11 cellular contexts compared by ENCODE assay signal in genomic region chr3:138435840-138436239, GRCh38. TPM values are rescaled to one million over a fixed set of nuclear protein-coding genes. Genes with fewer than 3 reads are reported as not detected.
DNase-seq lines count a peak whose midpoint lies in the region; ATAC-seq and TF ChIP-seq lines count a peak whose summit lies in the region.
"Had no signal": no experiment of that assay in that cellular context is flagged by ENCODE, and none has a peak within 500 bp of the region (broad histone marks: within the 10 kb centered on the region; RNA-seq: fewer than 3 reads in every experiment).

No MANE protein-coding gene starts in this region.

- H3K9ac ChIP-seq in HUES48 (ENCODE audit: low read depth, low read length) = no peak overlapping the region

- peak overlapping the region; percentile 60 for H3K4me3 Mint-ChIP-seq in CD8-positive, alpha-beta T cell

- no peak overlapping the region for H3K27ac ChIP-seq in CD8-positive, alpha-beta T cell (ENCODE audit: low read depth, low read length)
- H3K27ac ChIP-seq in HUES48 (ENCODE audit: low read depth, low read length) (no peak overlapping the region), hepatocyte (no peak overlapping the region), osteoblast (ENCODE audit: low read depth, low read length) (no peak overlapping the region)

- intact Hi-C loops in CD8-positive, alpha-beta T cell (cut with DNase I, micrococcal nuclease) = no loop called here

- no peak overlapping the region for H3K27ac Mint-ChIP-seq in CD8-positive, alpha-beta T cell

- no peaks in the 10 kb centered on the region for H3K9me3 Mint-ChIP-seq in CD8-positive, alpha-beta T cell

- ATAC-seq in CD8-positive, alpha-beta T cell = no peak
- ATAC-seq in GM18861 (IDR thresholded peaks at IDR 0.05; ENCODE audit: unreplicated experiment) = no peak

- 89% methylated on average over 8 of the region's 8 CpGs for WGBS in hepatocyte (ENCODE audit: low lambda C conversion rate, missing lambda C conversion rate)

- no peaks in the 10 kb centered on the region for H4K20me1 ChIP-seq in hepatocyte (ENCODE audit: insufficient read depth, poor library complexity, severe bottlenecking)
- H4K20me1 ChIP-seq in osteoblast (ENCODE audit: insufficient read depth, low read length) = no peaks in the 10 kb centered on the region

- CTCF ChIA-PET in CD8-positive, alpha-beta T cell (lab: Charles Lee) = interaction anchor here (5.2 kb wide), 1 partner anchor 18 kb away, joined by 21 read pairs; no protein-coding TSS in a partner anchor

- no peaks in the 10 kb centered on the region for H3K36me3 ChIP-seq in CD8-positive, alpha-beta T cell (ENCODE audit: insufficient read depth, low read length)
- H3K36me3 ChIP-seq in HUES48 (ENCODE audit: control insufficient read depth, insufficient read depth, low read length) (no peaks in the 10 kb centered on the region), hepatocyte (replicated peaks; ENCODE audit: insufficient read depth, low read depth) (no peaks in the 10 kb centered on the region), osteoblast (ENCODE audit: insufficient read depth, low read length) (no peaks in the 10 kb centered on the region)

- H3K4me1 Mint-ChIP-seq in CD8-positive, alpha-beta T cell (ENCODE audit: low read depth) = peaks cover 14% of the 10 kb centered on the region

- DNase-seq in CD8-positive, alpha-beta T cell = no peak
- DNase-seq in hepatocyte (ENCODE audit: low spot score) (no peak), osteoblast (ENCODE audit: insufficient read length, low spot score, missing footprints) (peak; percentile 80), UCSD-AML1 (lab: John Stamatoyannopoulos, UW; ENCODE audit: unreplicated experiment) (no peak), NCI-H1694 treated with DMSO at 0.1 percent for 48 hours (lab: John Stamatoyannopoulos, UW) (no peak), ecto neural progenitor cell (ENCODE audit: low spot score) (no peak)
- DNase-seq: activated CD8-positive, alpha-beta memory T cell treated with anti-CD3 and anti-CD28 coated beads, Interleukin-2, amount 50 U/mL, for 4 hours; NCI-H2107; stimulated activated CD4-positive, alpha-beta T cell treated with anti-CD3 and anti-CD28 coated beads, Interleukin-15, amount 100 ng/mL, for 24 hours had no signal

- H3K79me2 ChIP-seq in hepatocyte (no peaks in the 10 kb centered on the region), osteoblast (ENCODE audit: insufficient read depth, low read length) (no peaks in the 10 kb centered on the region)

- H3K27me3 Mint-ChIP-seq in CD8-positive, alpha-beta T cell (ENCODE audit: low read depth) = peaks cover 45% of the 10 kb centered on the region

- H3K9me3 ChIP-seq in CD8-positive, alpha-beta T cell (ENCODE audit: low read length) = no peaks in the 10 kb centered on the region
- H3K9me3 ChIP-seq in HUES48 (ENCODE audit: control insufficient read depth, insufficient read depth, low read length) = 0 out of 2 replicates have a peak, but pooled peaks cover 5% of the 10 kb centered on the region
- no peaks in the 10 kb centered on the region for H3K9me3 ChIP-seq in hepatocyte (ENCODE audit: low read depth)
- H3K9me3 ChIP-seq in osteoblast (ENCODE audit: low read depth, low read length) = no peaks in the 10 kb centered on the region

- H2AFZ ChIP-seq in hepatocyte (no peak overlapping the region), osteoblast (ENCODE audit: low read length) (no peak overlapping the region)

- H3K4me3 ChIP-seq in CD8-positive, alpha-beta T cell (ENCODE audit: low read depth, low read length) = no peak overlapping the region
- peak overlapping the region; percentile 66 for H3K4me3 ChIP-seq in HUES48 (ENCODE audit: low read depth, low read length)
- no peak overlapping the region for H3K4me3 ChIP-seq in hepatocyte
- no peak overlapping the region for H3K4me3 ChIP-seq in osteoblast (ENCODE audit: insufficient read depth, low read length)

- no peaks in the 10 kb centered on the region for H3K4me1 ChIP-seq in CD8-positive, alpha-beta T cell (ENCODE audit: insufficient read depth, low read length)
- H3K4me1 ChIP-seq in HUES48 (ENCODE audit: control insufficient read depth, insufficient read depth, low read length) = peaks cover 5% of the 10 kb centered on the region; the same call in 1 of the 2 replicates
- H3K4me1 ChIP-seq in hepatocyte (ENCODE audit: insufficient read depth) = no peaks in the 10 kb centered on the region
- peaks cover 28% of the 10 kb centered on the region for H3K4me1 ChIP-seq in osteoblast (ENCODE audit: insufficient read depth, low read length)

- peaks cover 21% of the 10 kb centered on the region for H3K27me3 ChIP-seq in CD8-positive, alpha-beta T cell (ENCODE audit: insufficient read depth, low read length)
- H3K27me3 ChIP-seq in HUES48 (ENCODE audit: control insufficient read depth, insufficient read depth, low read length) = peaks cover 50% of the 10 kb centered on the region
- H3K27me3 ChIP-seq in hepatocyte = peaks cover 47% of the 10 kb centered on the region
- H3K27me3 ChIP-seq in osteoblast (ENCODE audit: insufficient read depth, low read length) = peaks cover 41% of the 10 kb centered on the region

- TF ChIP-seq CTCF in CD8-positive, alpha-beta T cell (IDR thresholded peaks at IDR 0.05) = no peak
- TF ChIP-seq CTCF in hepatocyte (IDR thresholded peaks at IDR 0.05; ENCODE audit: poor library complexity) (no peak), osteoblast (IDR thresholded peaks at IDR 0.05; ENCODE audit: extremely low read depth, low read depth, low read length) (no peak)

- H3K4me2 ChIP-seq in hepatocyte = peak overlapping the region; percentile 92
- H3K4me2 ChIP-seq in osteoblast (ENCODE audit: insufficient read depth, low read length) = peak overlapping the region; percentile 82

- H3K9me2 ChIP-seq in hepatocyte (replicated peaks; ENCODE audit: insufficient read depth) = no peaks in the 10 kb centered on the region

- POLR2A ChIA-PET in CD8-positive, alpha-beta T cell (lab: Charles Lee) = no interaction called here

- no peaks in the 10 kb centered on the region for H3K36me3 Mint-ChIP-seq in CD8-positive, alpha-beta T cell

RNA-seq across cellular contexts. Expression of gene ESYT3, which starts 1.4 kb away (rescaled TPM):
- not detected for total RNA-seq in CD8-positive, alpha-beta T cell
- total RNA-seq in hepatocyte (0.60 and 1.1 TPM in 2 replicates), osteoblast (0.59 and 0.72 TPM in 2 replicates)
- 0.47 TPM in 1 of 2 replicates, not detected in the other for polyA plus RNA-seq in hepatocyte
